Comparison of ENCODE assay signal across 1 cellular context in the genomic region with DNA sequence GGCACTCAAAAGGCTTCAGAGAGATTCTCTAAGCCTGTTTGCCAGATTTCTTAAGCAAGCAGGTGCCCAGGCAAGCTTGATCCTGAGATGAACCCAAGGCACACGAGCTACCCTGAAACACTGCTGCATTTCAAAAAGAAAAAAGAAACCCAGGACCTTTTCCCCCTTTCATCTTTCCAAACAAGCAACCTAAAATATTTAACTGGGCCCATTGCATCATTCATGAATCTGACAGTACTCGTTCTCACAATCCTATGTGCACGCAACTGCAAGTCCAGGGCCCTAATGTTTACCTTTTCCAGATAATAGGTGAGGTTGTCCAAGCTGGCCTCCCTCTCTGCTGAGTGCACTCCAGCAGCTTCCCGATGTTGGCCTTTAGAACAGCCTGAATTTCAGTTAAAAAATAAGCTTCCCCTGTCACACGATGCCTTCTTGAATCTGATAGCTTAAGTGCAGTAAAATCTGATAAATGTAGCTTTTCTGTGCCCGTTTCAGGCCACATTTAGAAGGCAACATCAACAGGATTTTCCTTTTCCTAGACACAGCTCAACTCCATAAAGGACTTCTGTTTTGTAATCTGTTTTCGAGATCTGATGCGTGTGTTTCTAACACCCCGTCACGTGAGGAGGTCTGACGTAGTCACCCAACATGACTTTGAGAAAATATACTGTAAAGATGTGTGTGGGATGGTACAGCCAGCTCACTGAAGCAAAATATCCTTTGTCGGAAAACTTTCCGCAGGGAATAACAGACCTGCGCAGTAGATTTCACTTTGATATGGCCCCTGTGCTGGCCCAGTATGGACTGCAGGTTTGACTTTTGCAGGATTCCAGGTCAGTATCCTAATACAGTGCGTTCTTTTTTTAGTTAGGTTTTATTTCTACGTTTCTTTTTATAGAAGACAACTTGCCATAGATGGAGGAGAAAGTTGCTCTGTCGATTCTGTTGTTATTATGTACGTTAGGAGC.
TF ChIP-seq lines count a peak whose summit lies in the region.

No MANE protein-coding gene starts in this region.

TF ChIP-seq in HepG2, 621 proteins besides CTCF, POLR2A, EP300 and RAD21 (continued from another document and continues in another):
- TF ChIP-seq, protein P1, sequence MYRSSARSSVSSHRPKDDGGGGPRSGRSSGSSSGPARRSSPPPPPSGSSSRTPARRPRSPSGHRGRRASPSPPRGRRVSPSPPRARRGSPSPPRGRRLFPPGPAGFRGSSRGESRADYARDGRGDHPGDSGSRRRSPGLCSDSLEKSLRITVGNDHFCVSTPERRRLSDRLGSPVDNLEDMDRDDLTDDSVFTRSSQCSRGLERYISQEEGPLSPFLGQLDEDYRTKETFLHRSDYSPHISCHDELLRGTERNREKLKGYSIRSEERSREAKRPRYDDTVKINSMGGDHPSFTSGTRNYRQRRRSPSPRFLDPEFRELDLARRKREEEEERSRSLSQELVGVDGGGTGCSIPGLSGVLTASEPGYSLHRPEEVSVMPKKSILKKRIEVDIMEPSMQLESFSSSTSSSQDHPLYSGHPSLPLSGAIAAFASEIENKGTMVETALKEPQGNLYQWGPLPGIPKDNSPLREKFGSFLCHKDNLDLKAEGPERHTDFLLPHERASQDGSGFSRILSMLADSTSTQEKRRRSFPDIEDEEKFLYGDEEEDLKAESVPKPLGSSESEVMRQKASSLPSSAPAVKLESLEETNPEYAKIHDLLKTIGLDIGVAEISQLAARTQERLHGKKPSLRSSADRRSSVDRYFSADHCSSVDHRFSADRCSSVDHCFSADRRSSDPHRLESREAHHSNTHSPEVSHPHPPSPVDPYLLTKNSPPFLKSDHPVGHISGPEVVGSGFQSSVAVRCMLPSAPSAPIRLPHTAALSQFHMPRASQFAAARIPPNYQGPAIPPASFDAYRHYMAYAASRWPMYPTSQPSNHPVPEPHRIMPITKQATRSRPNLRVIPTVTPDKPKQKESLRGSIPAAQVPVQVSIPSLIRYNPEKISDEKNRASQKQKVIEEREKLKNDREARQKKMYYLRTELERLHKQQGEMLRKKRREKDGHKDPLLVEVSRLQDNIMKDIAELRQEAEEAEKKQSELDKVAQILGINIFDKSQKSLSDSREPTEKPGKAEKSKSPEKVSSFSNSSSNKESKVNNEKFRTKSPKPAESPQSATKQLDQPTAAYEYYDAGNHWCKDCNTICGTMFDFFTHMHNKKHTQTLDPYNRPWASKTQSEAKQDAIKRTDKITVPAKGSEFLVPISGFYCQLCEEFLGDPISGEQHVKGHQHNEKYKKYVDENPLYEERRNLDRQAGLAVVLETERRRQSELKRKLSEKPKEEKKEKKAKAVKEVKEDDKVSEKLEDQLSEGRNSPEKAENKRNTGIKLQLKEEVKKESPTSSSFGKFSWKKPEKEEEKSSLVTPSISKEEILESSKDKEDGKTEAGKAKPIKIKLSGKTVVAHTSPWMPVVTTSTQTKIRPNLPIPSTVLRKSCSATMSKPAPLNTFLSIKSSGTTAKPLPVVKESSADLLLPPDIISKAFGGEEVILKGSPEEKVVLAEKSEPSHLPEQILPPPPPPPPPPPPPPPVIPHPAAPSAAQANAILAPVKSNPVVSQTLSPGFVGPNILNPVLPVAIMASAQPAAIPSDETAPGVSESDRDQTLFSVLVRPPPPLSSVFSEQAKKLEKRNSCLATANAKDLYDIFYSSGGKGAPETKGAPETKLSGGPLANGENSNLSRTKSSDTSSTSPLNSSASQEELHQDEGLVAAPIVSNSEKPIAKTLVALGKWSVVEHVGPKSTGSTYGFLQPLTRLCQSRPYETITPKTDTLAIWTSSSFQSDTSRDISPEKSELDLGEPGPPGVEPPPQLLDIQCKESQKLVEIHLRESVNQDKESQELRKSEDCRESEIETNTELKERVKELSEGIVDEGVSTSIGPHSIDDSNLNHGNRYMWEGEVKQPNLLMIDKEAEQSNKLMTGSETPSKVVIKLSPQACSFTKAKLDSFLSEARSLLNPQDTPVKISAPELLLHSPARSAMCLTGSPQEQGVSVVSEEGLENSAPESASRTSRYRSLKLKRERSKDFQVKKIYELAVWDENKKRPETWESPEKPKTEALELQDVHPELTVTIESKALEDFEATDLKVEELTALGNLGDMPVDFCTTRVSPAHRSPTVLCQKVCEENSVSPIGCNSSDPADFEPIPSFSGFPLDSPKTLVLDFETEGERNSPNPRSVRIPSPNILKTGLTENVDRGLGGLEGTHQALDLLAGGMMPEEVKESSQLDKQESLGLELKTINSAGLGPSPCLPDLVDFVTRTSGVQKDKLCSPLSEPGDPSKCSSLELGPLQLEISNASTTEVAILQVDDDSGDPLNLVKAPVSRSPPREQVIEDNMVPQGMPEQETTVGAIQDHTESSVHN (CRISPR knock-in tag; IDR thresholded peaks at IDR 0.05): no peak
- TF ChIP-seq RELA (CRISPR knock-in tag; IDR thresholded peaks at IDR 0.05) (no peak), GPN1 (CRISPR knock-in tag; IDR thresholded peaks at IDR 0.05; ENCODE audit: borderline replicate concordance) (no peak), NFE2L2 (IDR thresholded peaks at IDR 0.05; ENCODE audit: low read length) (no peak), ELF3 (CRISPR knock-in tag; IDR thresholded peaks at IDR 0.05) (peak; percentile 54; the same call in 1 of the 2 replicates), NFE2 (CRISPR knock-in tag; IDR thresholded peaks at IDR 0.05) (no peak), ZNF282 (IDR thresholded peaks at IDR 0.05; ENCODE audit: partially characterized antibody) (no peak), ZNF224 (CRISPR knock-in tag; IDR thresholded peaks at IDR 0.05) (no peak; the same call in 1 of the 2 replicates), JARID2 (CRISPR knock-in tag; IDR thresholded peaks at IDR 0.05; ENCODE audit: insufficient replicate concordance) (no peak), ZNF235 (CRISPR knock-in tag; IDR thresholded peaks at IDR 0.05; ENCODE audit: borderline replicate concordance) (no peak), CHD4 (IDR thresholded peaks at IDR 0.05; ENCODE audit: borderline replicate concordance, low read length) (no peak), SOX6 (IDR thresholded peaks at IDR 0.05) (no peak), SOX6 (CRISPR knock-in tag; IDR thresholded peaks at IDR 0.05) (peak; percentile 94), FOSL2 (CRISPR knock-in tag; IDR thresholded peaks at IDR 0.05) (peak; percentile 59; the same call in 1 of the 2 replicates), TAF15 (IDR thresholded peaks at IDR 0.05; ENCODE audit: low read depth, low read length, poor library complexity, severe bottlenecking) (no peak), ZNF788 (CRISPR knock-in tag; IDR thresholded peaks at IDR 0.05; ENCODE audit: borderline replicate concordance) (peak; percentile 62; the same call in 1 of the 2 replicates), ZNF552 (CRISPR knock-in tag; IDR thresholded peaks at IDR 0.05; ENCODE audit: borderline replicate concordance) (no peak; the same call in 1 of the 2 replicates), BORCS8-MEF2B (CRISPR knock-in tag; IDR thresholded peaks at IDR 0.05) (no peak), POLR2AphosphoS2 (IDR thresholded peaks at IDR 0.05; ENCODE audit: low read depth, low read length) (no peak), FOXA1 (IDR thresholded peaks at IDR 0.05) (no peak), FOXA1 (CRISPR knock-in tag; IDR thresholded peaks at IDR 0.05) (peak; percentile 74), BCL6 (CRISPR knock-in tag; IDR thresholded peaks at IDR 0.05) (peak; percentile 78), ZMYM4 (CRISPR knock-in tag; IDR thresholded peaks at IDR 0.05) (peak; percentile 76), MZF1 (CRISPR knock-in tag; IDR thresholded peaks at IDR 0.05; ENCODE audit: borderline replicate concordance) (no peak), SOX5 (CRISPR knock-in tag; IDR thresholded peaks at IDR 0.05; ENCODE audit: borderline replicate concordance) (peak; percentile 80), ZNF546 (CRISPR knock-in tag; conservative IDR thresholded peaks at IDR 0.05) (0 out of 2 replicates have a peak, but pooled peaks have one; percentile 42)
- TF ChIP-seq, protein P2, sequence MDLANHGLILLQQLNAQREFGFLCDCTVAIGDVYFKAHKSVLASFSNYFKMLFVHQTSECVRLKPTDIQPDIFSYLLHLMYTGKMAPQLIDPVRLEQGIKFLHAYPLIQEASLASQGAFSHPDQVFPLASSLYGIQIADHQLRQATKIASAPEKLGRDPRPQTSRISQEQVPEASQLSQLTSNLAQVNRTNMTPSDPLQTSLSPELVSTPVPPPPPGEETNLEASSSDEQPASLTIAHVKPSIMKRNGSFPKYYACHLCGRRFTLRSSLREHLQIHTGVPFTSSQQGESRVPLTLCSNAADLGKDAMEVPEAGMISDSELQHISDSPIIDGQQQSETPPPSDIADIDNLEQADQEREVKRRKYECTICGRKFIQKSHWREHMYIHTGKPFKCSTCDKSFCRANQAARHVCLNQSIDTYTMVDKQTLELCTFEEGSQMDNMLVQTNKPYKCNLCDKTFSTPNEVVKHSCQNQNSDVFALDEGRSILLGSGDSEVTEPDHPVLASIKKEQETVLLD (CRISPR knock-in tag; IDR thresholded peaks at IDR 0.05; ENCODE audit: low read depth): no peak
- TF ChIP-seq, protein P3, sequence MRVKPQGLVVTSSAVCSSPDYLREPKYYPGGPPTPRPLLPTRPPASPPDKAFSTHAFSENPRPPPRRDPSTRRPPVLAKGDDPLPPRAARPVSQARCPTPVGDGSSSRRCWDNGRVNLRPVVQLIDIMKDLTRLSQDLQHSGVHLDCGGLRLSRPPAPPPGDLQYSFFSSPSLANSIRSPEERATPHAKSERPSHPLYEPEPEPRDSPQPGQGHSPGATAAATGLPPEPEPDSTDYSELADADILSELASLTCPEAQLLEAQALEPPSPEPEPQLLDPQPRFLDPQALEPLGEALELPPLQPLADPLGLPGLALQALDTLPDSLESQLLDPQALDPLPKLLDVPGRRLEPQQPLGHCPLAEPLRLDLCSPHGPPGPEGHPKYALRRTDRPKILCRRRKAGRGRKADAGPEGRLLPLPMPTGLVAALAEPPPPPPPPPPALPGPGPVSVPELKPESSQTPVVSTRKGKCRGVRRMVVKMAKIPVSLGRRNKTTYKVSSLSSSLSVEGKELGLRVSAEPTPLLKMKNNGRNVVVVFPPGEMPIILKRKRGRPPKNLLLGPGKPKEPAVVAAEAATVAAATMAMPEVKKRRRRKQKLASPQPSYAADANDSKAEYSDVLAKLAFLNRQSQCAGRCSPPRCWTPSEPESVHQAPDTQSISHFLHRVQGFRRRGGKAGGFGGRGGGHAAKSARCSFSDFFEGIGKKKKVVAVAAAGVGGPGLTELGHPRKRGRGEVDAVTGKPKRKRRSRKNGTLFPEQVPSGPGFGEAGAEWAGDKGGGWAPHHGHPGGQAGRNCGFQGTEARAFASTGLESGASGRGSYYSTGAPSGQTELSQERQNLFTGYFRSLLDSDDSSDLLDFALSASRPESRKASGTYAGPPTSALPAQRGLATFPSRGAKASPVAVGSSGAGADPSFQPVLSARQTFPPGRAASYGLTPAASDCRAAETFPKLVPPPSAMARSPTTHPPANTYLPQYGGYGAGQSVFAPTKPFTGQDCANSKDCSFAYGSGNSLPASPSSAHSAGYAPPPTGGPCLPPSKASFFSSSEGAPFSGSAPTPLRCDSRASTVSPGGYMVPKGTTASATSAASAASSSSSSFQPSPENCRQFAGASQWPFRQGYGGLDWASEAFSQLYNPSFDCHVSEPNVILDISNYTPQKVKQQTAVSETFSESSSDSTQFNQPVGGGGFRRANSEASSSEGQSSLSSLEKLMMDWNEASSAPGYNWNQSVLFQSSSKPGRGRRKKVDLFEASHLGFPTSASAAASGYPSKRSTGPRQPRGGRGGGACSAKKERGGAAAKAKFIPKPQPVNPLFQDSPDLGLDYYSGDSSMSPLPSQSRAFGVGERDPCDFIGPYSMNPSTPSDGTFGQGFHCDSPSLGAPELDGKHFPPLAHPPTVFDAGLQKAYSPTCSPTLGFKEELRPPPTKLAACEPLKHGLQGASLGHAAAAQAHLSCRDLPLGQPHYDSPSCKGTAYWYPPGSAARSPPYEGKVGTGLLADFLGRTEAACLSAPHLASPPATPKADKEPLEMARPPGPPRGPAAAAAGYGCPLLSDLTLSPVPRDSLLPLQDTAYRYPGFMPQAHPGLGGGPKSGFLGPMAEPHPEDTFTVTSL (CRISPR knock-in tag; IDR thresholded peaks at IDR 0.05; ENCODE audit: borderline replicate concordance): no peak; the same call in 1 of the 2 replicates
- TF ChIP-seq, protein P4, sequence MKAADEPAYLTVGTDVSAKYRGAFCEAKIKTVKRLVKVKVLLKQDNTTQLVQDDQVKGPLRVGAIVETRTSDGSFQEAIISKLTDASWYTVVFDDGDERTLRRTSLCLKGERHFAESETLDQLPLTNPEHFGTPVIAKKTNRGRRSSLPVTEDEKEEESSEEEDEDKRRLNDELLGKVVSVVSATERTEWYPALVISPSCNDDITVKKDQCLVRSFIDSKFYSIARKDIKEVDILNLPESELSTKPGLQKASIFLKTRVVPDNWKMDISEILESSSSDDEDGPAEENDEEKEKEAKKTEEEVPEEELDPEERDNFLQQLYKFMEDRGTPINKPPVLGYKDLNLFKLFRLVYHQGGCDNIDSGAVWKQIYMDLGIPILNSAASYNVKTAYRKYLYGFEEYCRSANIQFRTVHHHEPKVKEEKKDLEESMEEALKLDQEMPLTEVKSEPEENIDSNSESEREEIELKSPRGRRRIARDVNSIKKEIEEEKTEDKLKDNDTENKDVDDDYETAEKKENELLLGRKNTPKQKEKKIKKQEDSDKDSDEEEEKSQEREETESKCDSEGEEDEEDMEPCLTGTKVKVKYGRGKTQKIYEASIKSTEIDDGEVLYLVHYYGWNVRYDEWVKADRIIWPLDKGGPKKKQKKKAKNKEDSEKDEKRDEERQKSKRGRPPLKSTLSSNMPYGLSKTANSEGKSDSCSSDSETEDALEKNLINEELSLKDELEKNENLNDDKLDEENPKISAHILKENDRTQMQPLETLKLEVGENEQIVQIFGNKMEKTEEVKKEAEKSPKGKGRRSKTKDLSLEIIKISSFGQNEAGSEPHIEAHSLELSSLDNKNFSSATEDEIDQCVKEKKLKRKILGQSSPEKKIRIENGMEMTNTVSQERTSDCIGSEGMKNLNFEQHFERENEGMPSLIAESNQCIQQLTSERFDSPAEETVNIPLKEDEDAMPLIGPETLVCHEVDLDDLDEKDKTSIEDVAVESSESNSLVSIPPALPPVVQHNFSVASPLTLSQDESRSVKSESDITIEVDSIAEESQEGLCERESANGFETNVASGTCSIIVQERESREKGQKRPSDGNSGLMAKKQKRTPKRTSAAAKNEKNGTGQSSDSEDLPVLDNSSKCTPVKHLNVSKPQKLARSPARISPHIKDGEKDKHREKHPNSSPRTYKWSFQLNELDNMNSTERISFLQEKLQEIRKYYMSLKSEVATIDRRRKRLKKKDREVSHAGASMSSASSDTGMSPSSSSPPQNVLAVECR (CRISPR knock-in tag; IDR thresholded peaks at IDR 0.05; ENCODE audit: borderline replicate concordance): peak; percentile 74; the same call in 1 of the 2 replicates
- TF ChIP-seq, protein P5, sequence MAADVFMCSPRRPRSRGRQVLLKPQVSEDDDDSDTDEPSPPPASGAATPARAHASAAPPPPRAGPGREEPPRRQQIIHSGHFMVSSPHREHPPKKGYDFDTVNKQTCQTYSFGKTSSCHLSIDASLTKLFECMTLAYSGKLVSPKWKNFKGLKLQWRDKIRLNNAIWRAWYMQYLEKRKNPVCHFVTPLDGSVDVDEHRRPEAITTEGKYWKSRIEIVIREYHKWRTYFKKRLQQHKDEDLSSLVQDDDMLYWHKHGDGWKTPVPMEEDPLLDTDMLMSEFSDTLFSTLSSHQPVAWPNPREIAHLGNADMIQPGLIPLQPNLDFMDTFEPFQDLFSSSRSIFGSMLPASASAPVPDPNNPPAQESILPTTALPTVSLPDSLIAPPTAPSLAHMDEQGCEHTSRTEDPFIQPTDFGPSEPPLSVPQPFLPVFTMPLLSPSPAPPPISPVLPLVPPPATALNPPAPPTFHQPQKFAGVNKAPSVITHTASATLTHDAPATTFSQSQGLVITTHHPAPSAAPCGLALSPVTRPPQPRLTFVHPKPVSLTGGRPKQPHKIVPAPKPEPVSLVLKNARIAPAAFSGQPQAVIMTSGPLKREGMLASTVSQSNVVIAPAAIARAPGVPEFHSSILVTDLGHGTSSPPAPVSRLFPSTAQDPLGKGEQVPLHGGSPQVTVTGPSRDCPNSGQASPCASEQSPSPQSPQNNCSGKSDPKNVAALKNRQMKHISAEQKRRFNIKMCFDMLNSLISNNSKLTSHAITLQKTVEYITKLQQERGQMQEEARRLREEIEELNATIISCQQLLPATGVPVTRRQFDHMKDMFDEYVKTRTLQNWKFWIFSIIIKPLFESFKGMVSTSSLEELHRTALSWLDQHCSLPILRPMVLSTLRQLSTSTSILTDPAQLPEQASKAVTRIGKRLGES (CRISPR knock-in tag; IDR thresholded peaks at IDR 0.05; ENCODE audit: borderline replicate concordance): no peak
